ENCODE assay signal across 9 cellular contexts in genomic region chr16:24180451-24180850, GRCh38.
"Had no signal": no experiment of that assay in that cellular context is flagged by ENCODE, and none has a peak within 500 bp of the region (broad histone marks: within the 10 kb centered on the region; RNA-seq: fewer than 3 reads in every experiment).

No MANE protein-coding gene starts in this region.

- FAIRE-seq: K562 had no signal

- H3K4me3 ChIP-seq: GM23248, HAP-1, K562 had no signal

- H3K4me3 Mint-ChIP-seq: HFFc6 had no signal

- H3K4me1 ChIP-seq: HAP-1 had no signal

- H2AFZ ChIP-seq: GM23248 had no signal

- DNase-seq: GM23248, GOT3, H7, HFFc6, IMR-90 had no signal

- H3K27ac Mint-ChIP-seq: HFFc6 had no signal

- H3K27ac ChIP-seq: GM23248, HL-60 had no signal

- H3K9ac ChIP-seq: GM23248 had no signal

- H3K36me3 ChIP-seq: HAP-1 had no signal

- H3K9me3 ChIP-seq: HAP-1 had no signal

- ATAC-seq: HCT116, K562 had no signal
